ENCODE assay signal across 22 cellular contexts in genomic region chr12:94092516-94093241, GRCh38. TPM values are rescaled to one million over a fixed set of nuclear protein-coding genes. Genes with fewer than 3 reads are reported as not detected.
DNase-seq lines count a peak whose midpoint lies in the region; ATAC-seq, FAIRE-seq and TF ChIP-seq lines count a peak whose summit lies in the region.
"Had no signal": no experiment of that assay in that cellular context is flagged by ENCODE, and none has a peak within 500 bp of the region (broad histone marks: within the 10 kb centered on the region; RNA-seq: fewer than 3 reads in every experiment).

No MANE protein-coding gene starts in this region.

- H3K79me2 ChIP-seq in astrocyte (ENCODE audit: insufficient read depth, low read length) = no peaks in the 10 kb centered on the region

- H3K27ac ChIP-seq in astrocyte (ENCODE audit: low read depth, low read length) (no peak overlapping the region), foreskin keratinocyte (no peak overlapping the region), tibial artery (peak overlapping the region in 1 of 2 donors; percentile 8)
- H3K27ac ChIP-seq: BLaER1, esophagus squamous epithelium, HL-60, KMS-11 had no signal

- no peaks in the 10 kb centered on the region for H4K20me1 ChIP-seq in astrocyte (ENCODE audit: insufficient read depth, low read length)
- H4K20me1 ChIP-seq: BLaER1 had no signal

- H3K36me3 Mint-ChIP-seq in astrocyte (ENCODE audit: low read depth, unreplicated experiment) = no peaks in the 10 kb centered on the region
- H3K36me3 Mint-ChIP-seq: activated naive CD8-positive, alpha-beta T cell treated with anti-CD3 and anti-CD28 coated beads for 36 hours had no signal

- no peaks in the 10 kb centered on the region for H3K4me1 Mint-ChIP-seq in astrocyte (ENCODE audit: low read depth, unreplicated experiment)
- H3K4me1 Mint-ChIP-seq: activated naive CD8-positive, alpha-beta T cell treated with anti-CD3 and anti-CD28 coated beads for 36 hours; nephron had no signal

- intact Hi-C loops in tibial artery (cut with DNase I; ENCODE audit: low total_unique reads) = no loop called here

- ATAC-seq in foreskin keratinocyte (no peak), GM21737 (IDR thresholded peaks at IDR 0.05; ENCODE audit: unreplicated experiment) (no peak)
- ATAC-seq: Panc1 had no signal

- DNase-seq in HTR-8/SVneo (ENCODE audit: insufficient read length, low spot score) = peak; percentile 24
- DNase-seq in astrocyte (ENCODE audit: low read depth) = peak; percentile 98
- DNase-seq in foreskin keratinocyte = peak; percentile 76 to 88
- DNase-seq in tibial artery = peak; percentile 69 to 79
- DNase-seq in SW480 (ENCODE audit: low spot score) = no peak
- DNase-seq in retina = no peak
- no peak for DNase-seq in RCC 7860 (ENCODE audit: low spot score)
- DNase-seq: activated CD4-positive, alpha-beta T cell treated with anti-CD3 and anti-CD28 coated beads for 48 hours; activated naive CD8-positive, alpha-beta T cell treated with anti-CD3 and anti-CD28 coated beads for 36 hours; cortex of kidney; esophagus squamous epithelium; NCI-H1694 treated with DMSO at 0.1 percent for 48 hours; NCI-H524 treated with DMSO at 0.1 percent for 48 hours; small intestine; stimulated activated naive CD4-positive, alpha-beta T cell treated with Interleukin-2 at 50 U/mL for 16 hours had no signal

- H3K4me1 ChIP-seq in astrocyte (ENCODE audit: insufficient read depth, low read length) (no peaks in the 10 kb centered on the region), foreskin keratinocyte (peaks cover 8% of the 10 kb centered on the region), tibial artery (peaks cover 0 to 3% (median 0%) of the 10 kb centered on the region in 4 donors)
- H3K4me1 ChIP-seq: BLaER1 had no signal

- no peaks in the 10 kb centered on the region for H3K9me3 ChIP-seq in astrocyte (ENCODE audit: insufficient read depth, low read depth, low read length)
- H3K9me3 ChIP-seq in tibial artery = no peaks in the 10 kb centered on the region
- H3K9me3 ChIP-seq: BLaER1, esophagus squamous epithelium had no signal

- H3K27me3 ChIP-seq in astrocyte (ENCODE audit: insufficient read depth, low read length) (no peaks in the 10 kb centered on the region), foreskin keratinocyte (no peaks in the 10 kb centered on the region), tibial artery (no peaks in the 10 kb centered on the region)
- H3K27me3 ChIP-seq: BLaER1, esophagus squamous epithelium had no signal

- H3K27ac Mint-ChIP-seq in astrocyte (ENCODE audit: unreplicated experiment) = no peak overlapping the region
- H3K27ac Mint-ChIP-seq: activated naive CD8-positive, alpha-beta T cell treated with anti-CD3 and anti-CD28 coated beads for 36 hours; nephron had no signal

- peaks cover 5% of the 10 kb centered on the region for H3K9me3 Mint-ChIP-seq in astrocyte (ENCODE audit: unreplicated experiment)
- H3K9me3 Mint-ChIP-seq: activated naive CD8-positive, alpha-beta T cell treated with anti-CD3 and anti-CD28 coated beads for 36 hours; nephron had no signal

- no peak overlapping the region for H3K4me3 ChIP-seq in astrocyte (ENCODE audit: insufficient read depth, low read depth, low read length)
- H3K4me3 ChIP-seq in tibial artery = no peak overlapping the region
- H3K4me3 ChIP-seq: BLaER1, esophagus squamous epithelium, lung had no signal

- H3K4me3 Mint-ChIP-seq in astrocyte (ENCODE audit: unreplicated experiment) = no peak overlapping the region
- H3K4me3 Mint-ChIP-seq: activated naive CD8-positive, alpha-beta T cell treated with anti-CD3 and anti-CD28 coated beads for 36 hours; nephron had no signal

- TF ChIP-seq CTCF in astrocyte (IDR thresholded peaks at IDR 0.05; ENCODE audit: insufficient read depth, low read depth, low read length) = no peak
- no peak for TF ChIP-seq CTCF in foreskin keratinocyte (conservative IDR thresholded peaks at IDR 0.05)
- no peak for TF ChIP-seq CTCF in tibial artery (IDR thresholded peaks at IDR 0.05)

- no peaks in the 10 kb centered on the region for H3K36me3 ChIP-seq in astrocyte (ENCODE audit: insufficient read depth, low read length)
- no peaks in the 10 kb centered on the region for H3K36me3 ChIP-seq in tibial artery
- H3K36me3 ChIP-seq: BLaER1, esophagus squamous epithelium had no signal

- H3K27me3 Mint-ChIP-seq in astrocyte (ENCODE audit: low read depth, unreplicated experiment) = no peaks in the 10 kb centered on the region
- H3K27me3 Mint-ChIP-seq: activated naive CD8-positive, alpha-beta T cell treated with anti-CD3 and anti-CD28 coated beads for 36 hours had no signal

- peak overlapping the region; percentile 4 for H3K4me2 ChIP-seq in astrocyte (ENCODE audit: low read length)
- H3K4me2 ChIP-seq: BLaER1, KMS-11 had no signal

- no peak for FAIRE-seq in HTR-8/SVneo (lab: Jason Lieb, UNC)
- no peak for FAIRE-seq in astrocyte (lab: Jason Lieb, UNC)
- FAIRE-seq in RCC 7860 (lab: Jason Lieb, UNC) = no peak
- FAIRE-seq: small intestine had no signal

- no peak overlapping the region for H2AFZ ChIP-seq in astrocyte (ENCODE audit: low read depth, low read length)

- no peak overlapping the region for H3K9ac ChIP-seq in astrocyte (ENCODE audit: low read length)
- H3K9ac ChIP-seq: BLaER1, KMS-11 had no signal

RNA-seq across cellular contexts. Expression of gene PLXNC1, which starts 55.7 kb away (rescaled TPM):
- 5.8 and 6.9 TPM in 2 replicates for total RNA-seq in astrocyte
- 0.18 and 0.88 TPM in 2 replicates for total RNA-seq in foreskin keratinocyte
- polyA plus RNA-seq in foreskin keratinocyte = 0.03 and 0.21 TPM in 2 replicates

Comparison
In these comparisons a context has a peak if more than half of its experiments do, and no peak if none do; other contexts are left out.
1. DNase-seq: peak in HTR-8/SVneo (single experiment), astrocyte (single experiment), foreskin keratinocyte (2 of 2) and tibial artery (2 of 2); none in SW480 (single experiment), retina (single experiment) and RCC 7860 (single experiment).